ENCODE assay signal across 15 cellular contexts in the genomic region with DNA sequence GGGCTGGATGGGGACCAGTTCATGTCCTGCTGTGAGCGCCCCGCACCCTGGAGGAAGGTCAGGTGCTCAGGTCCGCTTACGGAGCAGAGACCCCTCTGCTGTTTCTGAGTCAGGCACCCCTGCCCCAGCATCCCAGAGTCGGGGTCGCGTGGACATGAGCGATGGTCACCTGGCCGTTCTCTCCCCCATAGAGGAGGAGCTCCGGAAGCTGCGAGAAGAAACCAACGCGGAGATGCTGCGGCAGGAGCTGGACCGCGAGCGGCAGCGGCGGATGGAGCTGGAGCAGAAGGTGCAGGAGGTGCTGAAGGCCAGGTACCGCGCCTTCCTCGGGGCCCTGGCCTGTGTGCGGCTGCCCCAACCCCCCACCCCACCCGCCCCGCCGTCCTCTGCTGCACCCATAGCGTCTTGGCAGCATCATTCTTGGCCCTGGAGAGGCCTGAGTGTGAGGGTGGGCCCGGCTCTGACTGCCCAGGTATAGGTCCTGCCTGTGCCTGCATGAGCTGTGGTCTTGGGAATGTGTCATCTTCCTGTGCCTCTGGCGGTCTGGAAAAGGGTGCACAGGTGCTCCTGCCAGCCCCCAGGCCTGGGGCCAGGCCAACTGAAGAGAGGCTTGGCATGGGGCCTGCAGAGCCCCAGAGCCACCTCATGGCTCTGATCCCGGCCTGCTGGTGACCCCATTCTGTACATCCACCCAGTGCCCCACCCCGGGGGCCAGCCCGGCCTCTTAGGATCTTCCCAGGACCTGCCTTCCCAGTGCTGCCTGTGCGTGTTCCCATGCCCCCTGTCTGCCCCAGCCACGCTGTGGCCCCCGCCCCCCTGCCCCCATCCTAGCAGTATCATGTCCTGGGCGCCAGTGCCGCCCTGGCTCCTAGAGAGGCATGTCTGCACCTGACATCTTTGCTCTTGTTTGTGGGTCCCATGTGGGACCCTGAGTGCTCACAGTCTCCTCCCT.
"Had no signal": no experiment of that assay in that cellular context is flagged by ENCODE, and none has a peak within 500 bp of the region (broad histone marks: within the 10 kb centered on the region; RNA-seq: fewer than 3 reads in every experiment).

No MANE protein-coding gene starts in this region.

- H3K27me3 Mint-ChIP-seq: activated CD8-positive, alpha-beta memory T cell treated with anti-CD3 and anti-CD28 coated beads, Interleukin-2, amount 10 ng/mL, durations not matched to agents 7 days and 5 days; activated T-cell treated with anti-CD3 and anti-CD28 coated beads, Interleukin-2, amount 50 U/mL, for 24 hours had no signal

- H2AFZ ChIP-seq: neural progenitor cell, parathyroid adenoma had no signal

- H3K4me3 ChIP-seq: coronary artery, neural progenitor cell, skin epidermis, thyroid gland, vagina had no signal

- DNase-seq: activated CD4-positive, alpha-beta T cell treated with anti-CD3 and anti-CD28 coated beads for 1 hour; activated CD4-positive, alpha-beta T cell treated with anti-CD3 and anti-CD28 coated beads, Interleukin-2, amount 50 U/mL, for 48 hours; activated CD8-positive, alpha-beta memory T cell treated with anti-CD3 and anti-CD28 coated beads, Interleukin-2, amount 10 ng/mL, durations not matched to agents 7 days and 5 days; activated gamma-delta T cell; activated T-cell treated with anti-CD3 and anti-CD28 coated beads, Interleukin-2, amount 50 U/mL, for 24 hours; caudate nucleus; effector CD8-positive, alpha-beta T cell; stimulated activated CD4-positive, alpha-beta T cell treated with anti-CD3 and anti-CD28 coated beads, Interleukin-4, amount 100 ng/mL, for 4 hours; thyroid gland had no signal

- H3K27ac ChIP-seq: coronary artery, epithelial cell of prostate, neural progenitor cell, parathyroid adenoma, skin epidermis, vagina had no signal

- ATAC-seq: activated CD8-positive, alpha-beta memory T cell treated with anti-CD3 and anti-CD28 coated beads, Interleukin-2, amount 10 ng/mL, durations not matched to agents 7 days and 5 days had no signal

- H3K4me3 Mint-ChIP-seq: activated CD8-positive, alpha-beta memory T cell treated with anti-CD3 and anti-CD28 coated beads, Interleukin-2, amount 10 ng/mL, durations not matched to agents 7 days and 5 days; activated T-cell treated with anti-CD3 and anti-CD28 coated beads, Interleukin-2, amount 50 U/mL, for 24 hours; neural progenitor cell had no signal

- H3K36me3 ChIP-seq: neural progenitor cell, thyroid gland, vagina had no signal

- H3K36me3 Mint-ChIP-seq: activated CD8-positive, alpha-beta memory T cell treated with anti-CD3 and anti-CD28 coated beads, Interleukin-2, amount 10 ng/mL, durations not matched to agents 7 days and 5 days; neural progenitor cell had no signal

- H3K9me3 ChIP-seq: thyroid gland, vagina had no signal

- H3K4me2 ChIP-seq: neural progenitor cell had no signal

- H3K4me1 ChIP-seq: neural progenitor cell had no signal

- H3K9ac ChIP-seq: neural progenitor cell, parathyroid adenoma had no signal

- H3K27ac Mint-ChIP-seq: activated CD8-positive, alpha-beta memory T cell treated with anti-CD3 and anti-CD28 coated beads, Interleukin-2, amount 10 ng/mL, durations not matched to agents 7 days and 5 days; activated T-cell treated with anti-CD3 and anti-CD28 coated beads, Interleukin-2, amount 50 U/mL, for 24 hours; neural progenitor cell had no signal

- H3K27me3 ChIP-seq: neural progenitor cell, thyroid gland, vagina had no signal

- H3K9me3 Mint-ChIP-seq: activated T-cell treated with anti-CD3 and anti-CD28 coated beads, Interleukin-2, amount 50 U/mL, for 24 hours; neural progenitor cell had no signal
